ENCODE assay signal across 24 cellular contexts in the genomic region with DNA sequence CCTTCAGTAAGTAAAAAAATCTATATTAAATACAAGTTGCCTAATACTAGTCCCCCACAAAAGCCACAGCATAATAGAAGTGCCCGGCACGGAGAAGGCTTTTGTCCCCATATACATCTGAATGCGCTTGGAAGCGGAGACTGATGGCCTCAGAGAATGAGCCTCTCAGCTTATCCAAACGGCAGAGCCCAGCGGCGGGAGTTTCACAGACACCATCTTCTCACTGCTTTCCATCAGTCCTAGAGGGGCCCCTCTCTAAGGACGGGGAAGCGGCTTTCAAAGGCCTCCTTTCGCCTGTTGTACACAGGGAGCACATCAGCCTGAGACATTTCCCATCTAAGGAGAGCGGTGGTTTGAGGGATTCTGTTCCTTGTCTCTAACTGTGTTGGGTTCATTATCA. TPM values are rescaled to one million over a fixed set of nuclear protein-coding genes. Genes with fewer than 3 reads are reported as not detected.
DNase-seq lines count a peak whose midpoint lies in the region; ATAC-seq, FAIRE-seq and TF ChIP-seq lines count a peak whose summit lies in the region.
"Had no signal": no experiment of that assay in that cellular context is flagged by ENCODE, and none has a peak within 500 bp of the region (broad histone marks: within the 10 kb centered on the region; RNA-seq: fewer than 3 reads in every experiment).

No MANE protein-coding gene starts in this region.

- H3K4me3 ChIP-seq in HAP-1 (no peak overlapping the region), kidney (ENCODE audit: low read length in 2 of 2) (no peak overlapping the region), thyroid gland (replicated peaks in 1 of 3) (no peak overlapping the region)
- H3K4me3 ChIP-seq: SJCRH30, testis had no signal

- no peaks in the 10 kb centered on the region for H3K27me3 ChIP-seq in HAP-1 (ENCODE audit: low read depth)
- H3K27me3 ChIP-seq in thyroid gland, result no peaks in the 10 kb centered on the region
- H3K27me3 ChIP-seq: SJCRH30, testis had no signal

- POLR2A ChIA-PET in RWPE1 (lab: Yijun Ruan, JAX; ENCODE audit: low non-redundant PET), result no interaction called here

- peak overlapping the region; percentile 55 for H3K27ac ChIP-seq in RWPE1
- H3K27ac ChIP-seq in kidney (ENCODE audit: low read depth in 2 of 2, low read length in 2 of 2), result no peak overlapping the region
- no peak overlapping the region for H3K27ac ChIP-seq in thyroid gland
- H3K27ac ChIP-seq: SJCRH30, testis had no signal

- no peak overlapping the region for H3K9ac ChIP-seq in kidney (ENCODE audit: low read length in 2 of 2)

- TF ChIP-seq CTCF in RWPE1 (conservative IDR thresholded peaks at IDR 0.05; ENCODE audit: low read depth) (no peak), kidney (IDR thresholded peaks at IDR 0.05; ENCODE audit: borderline replicate concordance, extremely low read depth, insufficient read depth) (no peak), progenitor cell of endocrine pancreas (IDR thresholded peaks at IDR 0.05; ENCODE audit: unreplicated experiment) (no peak), thyroid gland (IDR thresholded peaks at IDR 0.05) (no peak)

- no peak overlapping the region for H3K4me3 Mint-ChIP-seq in progenitor cell of endocrine pancreas (ENCODE audit: low read depth)
- no peak overlapping the region for H3K4me3 Mint-ChIP-seq in stimulated activated memory B cell treated with anti-CD40 and anti-IgM and Interleukin-4, amounts not matched to agents 10 μg/mL and 1 μg/mL and 100 μg/mL, for 72 hours
- H3K4me3 Mint-ChIP-seq: CD4-positive, CD25-positive, alpha-beta regulatory T cell; dendritic cell treated with granulocyte-macrophage colony-stimulating factor and Interleukin-4, amounts not matched to agents 40 ng/mL and 50 ng/mL, for 4 days; stimulated activated effector memory CD8-positive, alpha-beta T cell treated with anti-CD3 and anti-CD28 coated beads, Interleukin-12 subunit alpha, Interleukin-12 subunit beta, amount 100 ng/mL, for 72 hours; T-cell had no signal

- no peaks in the 10 kb centered on the region for H3K9me3 Mint-ChIP-seq in progenitor cell of endocrine pancreas (ENCODE audit: low read depth)
- H3K9me3 Mint-ChIP-seq in stimulated activated memory B cell treated with anti-CD40 and anti-IgM and Interleukin-4, amounts not matched to agents 10 μg/mL and 1 μg/mL and 100 μg/mL, for 72 hours, result no peaks in the 10 kb centered on the region
- H3K9me3 Mint-ChIP-seq: dendritic cell treated with granulocyte-macrophage colony-stimulating factor and Interleukin-4, amounts not matched to agents 40 ng/mL and 50 ng/mL, for 4 days; stimulated activated effector memory CD8-positive, alpha-beta T cell treated with anti-CD3 and anti-CD28 coated beads, Interleukin-12 subunit alpha, Interleukin-12 subunit beta, amount 100 ng/mL, for 72 hours; T-cell had no signal

- no peak for TF ChIP-seq POLR2A in thyroid gland (IDR thresholded peaks at IDR 0.05)

- CTCF ChIA-PET in RWPE1 (lab: Yijun Ruan, JAX), result no interaction called here

- DNase-seq in HAP-1 (ENCODE audit: low spot score in 2 of 2) (peak; percentile 89 to 90), RWPE1 (ENCODE audit: low spot score) (no peak), kidney (peak; percentile 22), progenitor cell of endocrine pancreas (ENCODE audit: low spot score, unreplicated experiment) (no peak), thyroid gland (no peak), NCI-H128 (lab: John Stamatoyannopoulos, UW; ENCODE audit: unreplicated experiment) (no peak)
- DNase-seq: activated CD4-positive, alpha-beta T cell treated with anti-CD3 and anti-CD28 coated beads for 4 hours; activated naive CD4-positive, alpha-beta T cell treated with Interleukin-2 at 50 U/mL for 16 hours; activated T-cell treated with anti-CD3 and anti-CD28 coated beads, Interleukin-2, amount 50 U/mL, for 48 hours; amniotic stem cell; CD4-positive, CD25-positive, alpha-beta regulatory T cell; DMS 273 treated with DMSO at 0.1 percent for 48 hours; head of caudate nucleus; KG1; NCI-H187 treated with DMSO at 0.1 percent for 48 hours; NCI-H446 treated with DMSO at 0.1 percent for 48 hours; SJCRH30; T-cell; testis had no signal

- no peak for ATAC-seq in stimulated activated memory B cell treated with anti-CD40 and anti-IgM and Interleukin-4, amounts not matched to agents 10 μg/mL and 1 μg/mL and 100 μg/mL, for 72 hours
- ATAC-seq: HCT116; stimulated activated effector memory CD8-positive, alpha-beta T cell treated with anti-CD3 and anti-CD28 coated beads, Interleukin-12 subunit alpha, Interleukin-12 subunit beta, amount 100 ng/mL, for 72 hours; T-cell had no signal

- peaks cover 28% of the 10 kb centered on the region for H3K4me1 Mint-ChIP-seq in progenitor cell of endocrine pancreas (ENCODE audit: low read depth)
- no peaks in the 10 kb centered on the region for H3K4me1 Mint-ChIP-seq in stimulated activated memory B cell treated with anti-CD40 and anti-IgM and Interleukin-4, amounts not matched to agents 10 μg/mL and 1 μg/mL and 100 μg/mL, for 72 hours
- H3K4me1 Mint-ChIP-seq: CD4-positive, CD25-positive, alpha-beta regulatory T cell; stimulated activated effector memory CD8-positive, alpha-beta T cell treated with anti-CD3 and anti-CD28 coated beads, Interleukin-12 subunit alpha, Interleukin-12 subunit beta, amount 100 ng/mL, for 72 hours; T-cell had no signal

- in situ Hi-C loops in HAP-1 (cut with MboI; ENCODE audit: low sequenced_read_pairs), result no loop called here

- intact Hi-C loops in kidney (cut with DNase I), result no loop called here
- intact Hi-C loops in thyroid gland (cut with DNase I), result no loop called here

- peaks cover 7% of the 10 kb centered on the region for H3K36me3 ChIP-seq in HAP-1 (replicated peaks)
- no peaks in the 10 kb centered on the region for H3K36me3 ChIP-seq in kidney (ENCODE audit: control insufficient read depth in 1 of 2, insufficient read depth in 2 of 2, low read length in 2 of 2)
- no peaks in the 10 kb centered on the region for H3K36me3 ChIP-seq in thyroid gland
- H3K36me3 ChIP-seq: SJCRH30 had no signal

- peak overlapping the region; percentile 81 for H3K27ac Mint-ChIP-seq in progenitor cell of endocrine pancreas
- H3K27ac Mint-ChIP-seq in stimulated activated memory B cell treated with anti-CD40 and anti-IgM and Interleukin-4, amounts not matched to agents 10 μg/mL and 1 μg/mL and 100 μg/mL, for 72 hours, result no peak overlapping the region
- H3K27ac Mint-ChIP-seq: dendritic cell treated with granulocyte-macrophage colony-stimulating factor and Interleukin-4, amounts not matched to agents 40 ng/mL and 50 ng/mL, for 4 days; stimulated activated effector memory CD8-positive, alpha-beta T cell treated with anti-CD3 and anti-CD28 coated beads, Interleukin-12 subunit alpha, Interleukin-12 subunit beta, amount 100 ng/mL, for 72 hours; T-cell had no signal

- H3K4me1 ChIP-seq in HAP-1 (peaks cover 35% of the 10 kb centered on the region), kidney (ENCODE audit: control insufficient read depth in 1 of 2, insufficient read depth in 1 of 2, low read depth in 1 of 2, low read length in 2 of 2) (no peaks in the 10 kb centered on the region), thyroid gland (peaks cover 0 to 6% of the 10 kb centered on the region in 2 donors)
- H3K4me1 ChIP-seq: testis had no signal

- FAIRE-seq in kidney (lab: Jason Lieb, UNC), result no peak
- FAIRE-seq: G401.6 had no signal

- H3K36me3 Mint-ChIP-seq in progenitor cell of endocrine pancreas (ENCODE audit: insufficient read depth), result peaks cover 4% of the 10 kb centered on the region
- no peaks in the 10 kb centered on the region for H3K36me3 Mint-ChIP-seq in stimulated activated memory B cell treated with anti-CD40 and anti-IgM and Interleukin-4, amounts not matched to agents 10 μg/mL and 1 μg/mL and 100 μg/mL, for 72 hours
- H3K36me3 Mint-ChIP-seq: CD4-positive, CD25-positive, alpha-beta regulatory T cell; stimulated activated effector memory CD8-positive, alpha-beta T cell treated with anti-CD3 and anti-CD28 coated beads, Interleukin-12 subunit alpha, Interleukin-12 subunit beta, amount 100 ng/mL, for 72 hours; T-cell had no signal

- H3K9me3 ChIP-seq in HAP-1 (no peaks in the 10 kb centered on the region), kidney (ENCODE audit: control insufficient read depth in 1 of 2, low read length in 2 of 2) (no peaks in the 10 kb centered on the region), thyroid gland (no peaks in the 10 kb centered on the region)
- H3K9me3 ChIP-seq: SJCRH30, testis had no signal

- no peaks in the 10 kb centered on the region for H3K27me3 Mint-ChIP-seq in progenitor cell of endocrine pancreas
- peaks cover 57% of the 10 kb centered on the region for H3K27me3 Mint-ChIP-seq in stimulated activated memory B cell treated with anti-CD40 and anti-IgM and Interleukin-4, amounts not matched to agents 10 μg/mL and 1 μg/mL and 100 μg/mL, for 72 hours

- 69 to 70% methylated on average over 11 of the region's 11 CpGs for WGBS in thyroid gland, 2 donors

RNA-seq across cellular contexts. Expression of gene NXN, which starts 16.9 kb away (rescaled TPM):
- total RNA-seq in kidney (26.8 TPM), progenitor cell of endocrine pancreas (53.1 and 56.0 TPM in 2 replicates), thyroid gland (10 to 100 TPM; 14.5 to 18.3 (median 17.2) TPM)
- 10.2 TPM for polyA plus RNA-seq in kidney (ENCODE audit: insufficient read depth, low read depth, low replicate concordance)

RNA-seq across cellular contexts. Expression of gene TIMM22, which starts 34.3 kb away (rescaled TPM):
- total RNA-seq in kidney (14.6 TPM), progenitor cell of endocrine pancreas (14.1 and 14.3 TPM in 2 replicates), thyroid gland (10 to 100 TPM; 14.7 to 17.1 (median 14.9) TPM)
- polyA plus RNA-seq in kidney (ENCODE audit: insufficient read depth, low read depth, low replicate concordance), result 17.3 TPM

Comparison
In these comparisons a context has a peak if more than half of its experiments do, and no peak if none do; other contexts are left out.
1. DNase-seq: peak in HAP-1 (2 of 2) and kidney (single experiment); none in RWPE1 (single experiment), progenitor cell of endocrine pancreas (single experiment), thyroid gland (0 of 2) and NCI-H128 (single experiment).